In genomic region chr18:6289454-6290242, GRCh38 we compare ENCODE assay signal across 17 cellular contexts.
"Had no signal": no experiment of that assay in that cellular context is flagged by ENCODE, and none has a peak within 500 bp of the region (broad histone marks: within the 10 kb centered on the region; RNA-seq: fewer than 3 reads in every experiment).

No MANE protein-coding gene starts in this region.

- ATAC-seq: gastroesophageal sphincter, lower lobe of right lung, upper lobe of right lung had no signal

- H3K9me3 ChIP-seq: esophagus squamous epithelium, gastroesophageal sphincter, left ventricle myocardium inferior, lower lobe of right lung, right atrium auricular region, upper lobe of right lung, vagina had no signal

- H3K27ac ChIP-seq: esophagus squamous epithelium, gastroesophageal sphincter, left ventricle myocardium inferior, lower lobe of right lung, right atrium auricular region, upper lobe of right lung, vagina had no signal

- H3K36me3 Mint-ChIP-seq: memory B cell had no signal

- H3K4me1 ChIP-seq: esophagus squamous epithelium, gastroesophageal sphincter, left ventricle myocardium inferior, lower lobe of right lung, right atrium auricular region, upper lobe of right lung, vagina had no signal

- DNase-seq: esophagus squamous epithelium; foreskin fibroblast; glutamatergic neuron; left ventricle myocardium inferior; lower lobe of right lung; midbrain; small intestine; stimulated activated CD4-positive, alpha-beta T cell treated with anti-CD3 and anti-CD28 coated beads, Interleukin-2, amount 100 ng/mL, for 48 hours; stimulated activated naive CD4-positive, alpha-beta T cell treated with Interleukin-2 at 50 U/mL for 16 hours; upper lobe of right lung had no signal

- H3K27me3 ChIP-seq: esophagus squamous epithelium, gastroesophageal sphincter, right atrium auricular region, upper lobe of right lung, vagina had no signal

- H3K4me3 ChIP-seq: esophagus squamous epithelium, gastroesophageal sphincter, left ventricle myocardium inferior, lower lobe of right lung, right atrium auricular region, upper lobe of right lung, vagina had no signal

- H3K27me3 Mint-ChIP-seq: dendritic cell treated with granulocyte-macrophage colony-stimulating factor and Interleukin-4, amounts not matched to agents 40 ng/mL and 50 ng/mL, for 4 days; memory B cell had no signal

- H3K9me3 Mint-ChIP-seq: dendritic cell treated with granulocyte-macrophage colony-stimulating factor and Interleukin-4, amounts not matched to agents 40 ng/mL and 50 ng/mL, for 4 days; neural crest cell had no signal

- H3K36me3 ChIP-seq: gastroesophageal sphincter, left ventricle myocardium inferior, lower lobe of right lung, right atrium auricular region, upper lobe of right lung, vagina had no signal

- H3K27ac Mint-ChIP-seq: dendritic cell treated with granulocyte-macrophage colony-stimulating factor and Interleukin-4, amounts not matched to agents 40 ng/mL and 50 ng/mL, for 4 days; memory B cell had no signal

- H3K4me3 Mint-ChIP-seq: dendritic cell treated with granulocyte-macrophage colony-stimulating factor and Interleukin-4, amounts not matched to agents 40 ng/mL and 50 ng/mL, for 4 days; memory B cell; neural crest cell had no signal

- FAIRE-seq: keratinocyte had no signal
